In the genomic region with DNA sequence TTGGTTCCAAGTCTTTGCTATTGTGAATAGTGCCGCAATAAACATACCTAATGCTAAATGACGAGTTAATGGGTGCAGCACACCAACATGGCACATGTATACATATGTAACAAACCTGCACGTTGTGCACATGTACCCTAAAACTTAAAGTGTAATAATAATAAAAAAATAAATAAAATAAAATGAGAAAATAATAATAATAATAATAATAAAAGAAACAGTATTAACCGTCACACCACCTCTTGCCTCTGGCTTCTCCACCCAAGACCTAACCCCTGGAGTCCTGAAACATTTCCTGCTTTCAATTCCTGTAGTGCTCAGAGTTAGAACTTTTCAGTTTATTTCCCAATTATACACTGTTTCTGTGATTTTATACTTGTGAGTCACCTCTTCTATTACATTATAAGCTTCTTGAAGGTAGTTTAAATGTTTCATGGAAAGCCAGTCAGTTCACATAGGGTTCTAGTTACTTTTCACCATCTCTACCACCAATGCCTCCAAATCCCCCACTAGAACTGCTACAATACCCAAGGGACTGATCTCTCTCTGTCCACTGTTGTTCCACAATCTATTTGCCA, we compare ENCODE assay signal across 18 cellular contexts. TPM values are rescaled to one million over a fixed set of nuclear protein-coding genes. Genes with fewer than 3 reads are reported as not detected.
DNase-seq lines count a peak whose midpoint lies in the region; ATAC-seq and TF ChIP-seq lines count a peak whose summit lies in the region.
"Had no signal": no experiment of that assay in that cellular context is flagged by ENCODE, and none has a peak within 500 bp of the region (broad histone marks: within the 10 kb centered on the region; RNA-seq: fewer than 3 reads in every experiment).

No MANE protein-coding gene starts in this region.

- H2AFZ ChIP-seq in ACC112 (ENCODE audit: low read length, unreplicated experiment) = no peak overlapping the region
- H2AFZ ChIP-seq in HCT116 (ENCODE audit: low read depth, low read length, poor library complexity, severe bottlenecking) = peak overlapping the region; percentile 96
- H2AFZ ChIP-seq in H9 (ENCODE audit: low read length) = no peak overlapping the region

- no peak overlapping the region for H3K56ac ChIP-seq in H9 (ENCODE audit: insufficient read length, low read depth, low read length)

- H3K23ac ChIP-seq in H9 (ENCODE audit: insufficient read length, low read depth, low read length) = no peak overlapping the region

- no peak for TF ChIP-seq RAD21 in HCT116 (IDR thresholded peaks at IDR 0.05; ENCODE audit: low read depth)

- POLR2A ChIA-PET in HCT116 (lab: Charles Lee) = interaction anchor here (1.5 kb wide), 1 partner anchor 10 kb away, joined by 3 read pairs; no protein-coding TSS in a partner anchor

- H2BK5ac ChIP-seq in H9 (ENCODE audit: insufficient read length, low read length) = no peak overlapping the region

- H2BK12ac ChIP-seq in H9 (ENCODE audit: insufficient read length, low read depth, low read length) = no peak overlapping the region

- no peaks in the 10 kb centered on the region for H3K36me3 Mint-ChIP-seq in activated naive CD4-positive, alpha-beta T cell treated with anti-CD3 and anti-CD28 coated beads for 36 hours (ENCODE audit: low read depth)
- H3K36me3 Mint-ChIP-seq in H9 (ENCODE audit: insufficient read depth in 1 of 3, low read depth in 3 of 3) = peaks cover 0 to under 1% (median 0%) of the 10 kb centered on the region in 3 experiments; a peak in 1 of 7 replicates
- H3K36me3 Mint-ChIP-seq: CD14-positive monocyte had no signal

- no peak overlapping the region for H4K5ac ChIP-seq in H9 (ENCODE audit: insufficient read length, low read depth, low read length)

- H3K4me3 ChIP-seq in ACC112 (ENCODE audit: low read depth, low read length) (no peak overlapping the region), HCT116 (replicated peaks in 1 of 2; ENCODE audit: low read depth in 1 of 2, low read length in 2 of 2) (peak overlapping the region in 1 of 2 experiments; percentile 46; a peak in 1 of 4 replicates), fibroblast of villous mesenchyme (ENCODE audit: low read depth, low read length) (no peak overlapping the region), upper lobe of right lung (no peak overlapping the region)

- H3K4me1 Mint-ChIP-seq in activated naive CD4-positive, alpha-beta T cell treated with anti-CD3 and anti-CD28 coated beads for 36 hours (ENCODE audit: low read depth) = peaks cover 3% of the 10 kb centered on the region
- H3K4me1 Mint-ChIP-seq in H9 = 0 out of 4 replicates have a peak, but pooled peaks cover 0 to 2% of the 10 kb centered on the region in 2 experiments

- peak overlapping the region; percentile 73 for H3K27ac ChIP-seq in ACC112 (ENCODE audit: low read depth, low read length)
- peak overlapping the region; percentile 60 for H3K27ac ChIP-seq in HCT116 (ENCODE audit: low read depth, low read length)
- no peak overlapping the region for H3K27ac ChIP-seq in upper lobe of right lung
- no peak overlapping the region for H3K27ac ChIP-seq in H9 (ENCODE audit: insufficient read length, low read depth, low read length)
- H3K27ac ChIP-seq: RWPE1 had no signal

- no peaks in the 10 kb centered on the region; a peak in 1 of 4 replicates for H3K9me3 ChIP-seq in HCT116 (ENCODE audit: control insufficient read depth in 1 of 2, insufficient read depth in 1 of 2, low read depth in 1 of 2, low read length in 2 of 2)
- H3K9me3 ChIP-seq in upper lobe of right lung = no peaks in the 10 kb centered on the region
- H3K9me3 ChIP-seq in H9 (ENCODE audit: control insufficient read depth, low read depth, low read length) = no peaks in the 10 kb centered on the region

- H2BK20ac ChIP-seq in H9 (ENCODE audit: low read depth, low read length, poor library complexity, severe bottlenecking) = no peak overlapping the region

- H4K20me1 ChIP-seq in HCT116 (ENCODE audit: insufficient read depth) = no peaks in the 10 kb centered on the region
- H4K20me1 ChIP-seq in H9 (ENCODE audit: control insufficient read depth, insufficient read depth, insufficient read length) = no peaks in the 10 kb centered on the region

- CTCF ChIA-PET in HCT116 (lab: Charles Lee) = interaction anchor here (1.2 to 2.0 kb wide), 2 partner anchors 8 to 10 kb away, joined by 3 to 15 read pairs; no protein-coding TSS in a partner anchor
- CTCF ChIA-PET in activated naive CD4-positive, alpha-beta T cell treated with anti-CD3 and anti-CD28 coated beads for 36 hours (lab: Charles Lee) = interaction anchor here (1.6 to 2.0 kb wide), 2 partner anchors 10 to 141 kb away, joined by 4 to 11 read pairs; no protein-coding TSS in a partner anchor

- H3K9me2 ChIP-seq in HCT116 (ENCODE audit: insufficient read depth) = no peaks in the 10 kb centered on the region

- H2BK15ac ChIP-seq in H9 (ENCODE audit: low read depth, low read length) = no peak overlapping the region

- peaks cover 8% of the 10 kb centered on the region for H3K27me3 Mint-ChIP-seq in activated naive CD4-positive, alpha-beta T cell treated with anti-CD3 and anti-CD28 coated beads for 36 hours (ENCODE audit: low read depth)
- H3K27me3 Mint-ChIP-seq in H9 (ENCODE audit: low read depth) = no peaks in the 10 kb centered on the region

- H3K36me3 ChIP-seq in ACC112 (ENCODE audit: insufficient read depth, low read length) (no peaks in the 10 kb centered on the region), HCT116 (ENCODE audit: control insufficient read depth in 1 of 2, insufficient read depth in 2 of 2, low read length in 2 of 2) (no peaks in the 10 kb centered on the region), upper lobe of right lung (no peaks in the 10 kb centered on the region)

- peak overlapping the region; percentile 75 for H3K4me2 ChIP-seq in HCT116 (ENCODE audit: low read length)
- no peak overlapping the region for H3K4me2 ChIP-seq in H9 (ENCODE audit: insufficient read depth, insufficient read length, low read length)

- no peak overlapping the region for H3K4me3 Mint-ChIP-seq in activated naive CD4-positive, alpha-beta T cell treated with anti-CD3 and anti-CD28 coated beads for 36 hours
- H3K4me3 Mint-ChIP-seq in H9 = no peak overlapping the region
- H3K4me3 Mint-ChIP-seq: CD14-positive monocyte had no signal

- H3K23me2 ChIP-seq in H9 (ENCODE audit: insufficient read length, low read depth, low read length, poor library complexity, severe bottlenecking) = no peaks in the 10 kb centered on the region

- no peak for TF ChIP-seq CTCF in HCT116 (IDR thresholded peaks at IDR 0.05 in 2 of 3, conservative IDR thresholded peaks at IDR 0.05 in 1 of 3; ENCODE audit: borderline replicate concordance in 1 of 3, insufficient read depth in 1 of 3, low read depth in 2 of 3, low read length in 2 of 3)
- TF ChIP-seq CTCF in fibroblast of villous mesenchyme (IDR thresholded peaks at IDR 0.05; ENCODE audit: insufficient read depth, low read depth, low read length) = no peak
- no peak for TF ChIP-seq CTCF in upper lobe of right lung (IDR thresholded peaks at IDR 0.05)
- no peak for TF ChIP-seq CTCF in H9 (conservative IDR thresholded peaks at IDR 0.05)

- no peak overlapping the region for H3K14ac ChIP-seq in H9 (ENCODE audit: insufficient read depth, low read length)

- H3K4me1 ChIP-seq in ACC112 (ENCODE audit: control insufficient read depth, insufficient read depth, low read length, unreplicated experiment) = peaks cover 16% of the 10 kb centered on the region
- H3K4me1 ChIP-seq in HCT116 (ENCODE audit: control insufficient read depth in 1 of 2, insufficient read depth in 2 of 2, low read length in 2 of 2) = peaks cover 27 to 34% of the 10 kb centered on the region in 2 experiments
- no peaks in the 10 kb centered on the region for H3K4me1 ChIP-seq in upper lobe of right lung
- H3K4me1 ChIP-seq in H9 (ENCODE audit: insufficient read depth, low read length) = no peaks in the 10 kb centered on the region

- H4K8ac ChIP-seq in H9 (replicated peaks; ENCODE audit: insufficient read length, low read depth, low read length) = no peak overlapping the region

- H2BK120ac ChIP-seq in H9 (ENCODE audit: low read depth, low read length, poor library complexity, severe bottlenecking) = no peak overlapping the region

- ATAC-seq in HCT116 (no peak), upper lobe of right lung (no peak)

- H3K18ac ChIP-seq in H9 (ENCODE audit: insufficient read length, low read depth, low read length) = no peak overlapping the region

- no peak overlapping the region for H3K4ac ChIP-seq in H9 (ENCODE audit: low read depth, low read length)

- no peaks in the 10 kb centered on the region for H3K79me2 ChIP-seq in ACC112 (ENCODE audit: control insufficient read depth, insufficient read depth, low read length, unreplicated experiment)
- no peaks in the 10 kb centered on the region for H3K79me2 ChIP-seq in HCT116 (ENCODE audit: insufficient read depth, low read length)
- H3K79me2 ChIP-seq in H9 (ENCODE audit: insufficient read depth, low read length) = no peaks in the 10 kb centered on the region

- no peaks in the 10 kb centered on the region for H3K9me3 Mint-ChIP-seq in activated naive CD4-positive, alpha-beta T cell treated with anti-CD3 and anti-CD28 coated beads for 36 hours
- peaks cover 1 to 2% of the 10 kb centered on the region in 2 experiments; a peak in 2 of 5 replicates for H3K9me3 Mint-ChIP-seq in H9

- no TSS peak for BruUV-seq in HCT116 (replicated peaks; lab: Mats Ljungman, UMichigan)

- no peak overlapping the region for H3K27ac Mint-ChIP-seq in activated naive CD4-positive, alpha-beta T cell treated with anti-CD3 and anti-CD28 coated beads for 36 hours
- no peak overlapping the region; a peak in 1 of 7 replicates for H3K27ac Mint-ChIP-seq in H9
- H3K27ac Mint-ChIP-seq: CD14-positive monocyte had no signal

- H2AK5ac ChIP-seq in H9 (ENCODE audit: insufficient read length, low read length) = no peak overlapping the region

- H3K27me3 ChIP-seq in ACC112 (ENCODE audit: insufficient read depth, low read length) (no peaks in the 10 kb centered on the region), HCT116 (ENCODE audit: insufficient read depth, low read length) (no peaks in the 10 kb centered on the region), upper lobe of right lung (no peaks in the 10 kb centered on the region), H9 (ENCODE audit: insufficient read depth, low read length) (no peaks in the 10 kb centered on the region)

- 0 out of 2 replicates have a peak overlapping the region, but pooled peaks have one; percentile 3 for H3K9ac ChIP-seq in HCT116 (ENCODE audit: low read length)
- H3K9ac ChIP-seq in H9 (ENCODE audit: extremely low read depth, insufficient read length, low read length) = no peak overlapping the region

- RAD21 ChIA-PET in HCT116 (lab: Charles Lee; ENCODE audit: low non-redundant PET in 1 of 2, low total read pairs in 2 of 2, uncharacterized antibody in 2 of 2, unreplicated experiment in 2 of 2) = no interaction called here

- DNase-seq in HCT116 (ENCODE audit: low read depth, low spot score) = no peak
- DNase-seq in amniotic epithelial cell (ENCODE audit: low read depth) = peak; percentile 8
- DNase-seq in fibroblast of villous mesenchyme (ENCODE audit: low read depth) = peak; percentile 10
- no peak for DNase-seq in posterior vena cava (ENCODE audit: low spot score)
- no peak for DNase-seq in upper lobe of right lung
- no peak for DNase-seq in activated naive CD4-positive, alpha-beta T cell treated with anti-CD3 and anti-CD28 coated beads for 36 hours
- no peak for DNase-seq in H9
- DNase-seq: DMS79, NCI-H1048, NCI-H2081 treated with DMSO at 0.1 percent for 48 hours, NCI-H2227 treated with DMSO at 0.1 percent for 48 hours, NCI-H526 had no signal

- intact Hi-C loops in HCT116 (cut with micrococcal nuclease) (no loop called here), posterior vena cava (cut with DNase I) (no loop called here), upper lobe of right lung (cut with DNase I) (no loop called here)
- intact Hi-C loops in activated naive CD4-positive, alpha-beta T cell treated with anti-CD3 and anti-CD28 coated beads for 36 hours (cut with micrococcal nuclease) = no loop called here

- no peaks in the 10 kb centered on the region for H3K79me1 ChIP-seq in H9 (ENCODE audit: insufficient read depth, low read depth, low read length, poor library complexity, severe bottlenecking)

- no peak for TF ChIP-seq POLR2A in HCT116 (IDR thresholded peaks at IDR 0.05; ENCODE audit: borderline replicate concordance, extremely low read depth, insufficient read depth, insufficient read length)

- no peak overlapping the region for H4K91ac ChIP-seq in H9 (ENCODE audit: insufficient read length, low read depth, low read length)

- H3T11ph ChIP-seq in H9 (ENCODE audit: low read length) = no peak overlapping the region

- no CpG with 5 or more reads among the region's 4 CpGs for whole genome bisulfite sequencing in H9 (ENCODE audit: extremely low coverage, insufficient read length, low lambda C conversion rate)

RNA-seq across cellular contexts. Expression of a gene that starts 18.4 kb away (rescaled TPM):
- total RNA-seq in HCT116 (2021; ENCODE audit: unreplicated experiment) (not detected), fibroblast of villous mesenchyme (not detected in 2 replicates), posterior vena cava (not detected), upper lobe of right lung (not detected), H9 (2021) (not detected in 2 replicates)
- polyA plus RNA-seq in HCT116 (2012) = not detected in 2 replicates
- not detected for total RNA-seq in activated naive CD4-positive, alpha-beta T cell treated with anti-CD3 and anti-CD28 coated beads for 36 hours
- total RNA-seq: H4, HT-29, OCI-LY7 had no signal
- polyA plus RNA-seq: CD14-positive monocyte had no signal

RNA-seq across cellular contexts. Expression of a gene that starts 56.6 kb away (rescaled TPM):
- total RNA-seq in HCT116 (2021; ENCODE audit: unreplicated experiment) = 0.20 TPM
- polyA plus RNA-seq in HCT116 (2012) = 0.27 TPM in 1 of 2 replicates, not detected in the other
- total RNA-seq in fibroblast of villous mesenchyme = 0.43 and 0.64 TPM in 2 replicates
- 10 to 100 TPM; 17.3 to 18.7 TPM for total RNA-seq in posterior vena cava
- 140 TPM for total RNA-seq in upper lobe of right lung
- 10 to 100 TPM; 31.8 to 32.7 TPM for total RNA-seq in activated naive CD4-positive, alpha-beta T cell treated with anti-CD3 and anti-CD28 coated beads for 36 hours
- not detected in 2 replicates for total RNA-seq in H9 (2021)

Comparison
In these comparisons a context has a peak if more than half of its experiments do, and no peak if none do; other contexts are left out.
1. H3K27ac ChIP-seq: peak in ACC112 (single experiment) and HCT116 (single experiment); none in upper lobe of right lung (single experiment) and H9 (single experiment).
2. DNase-seq: peak in amniotic epithelial cell (single experiment) and fibroblast of villous mesenchyme (single experiment); none in HCT116 (single experiment), posterior vena cava (single experiment), upper lobe of right lung (single experiment), activated naive CD4-positive, alpha-beta T cell treated with anti-CD3 and anti-CD28 coated beads for 36 hours (single experiment) and H9 (single experiment).
3. RNA of a gene that starts 56.6 kb away (total RNA-seq): 140 TPM in upper lobe of right lung (single experiment), 31.8 to 32.7 TPM in activated naive CD4-positive, alpha-beta T cell treated with anti-CD3 and anti-CD28 coated beads for 36 hours and 17.3 to 18.7 TPM in posterior vena cava; 0.43 to 0.64 TPM in fibroblast of villous mesenchyme, 0.20 TPM in HCT116 (single experiment) and not detected in H9; every median in the first group is over 10 times any median in the second.